ENCODE assay signal across 6 cellular contexts in genomic region chr2:240696469-240696868, GRCh38. TPM values are rescaled to one million over a fixed set of nuclear protein-coding genes. Genes with fewer than 3 reads are reported as not detected.
"Had no signal": no experiment of that assay in that cellular context is flagged by ENCODE, and none has a peak within 500 bp of the region (broad histone marks: within the 10 kb centered on the region; RNA-seq: fewer than 3 reads in every experiment).

No MANE protein-coding gene starts in this region.

RNA-seq across cellular contexts. Expression of gene AQP12A, which starts 4.8 kb away (rescaled TPM):
- total RNA-seq: GM23248, GM23338, H4, H7, H9, HFFc6 had no signal
- polyA plus RNA-seq: GM23248, GM23338 had no signal

RNA-seq across cellular contexts. Expression of gene AQP12B, which starts 13.8 kb away (rescaled TPM):
- total RNA-seq: GM23248, GM23338, H4, H7, H9, HFFc6 had no signal
- polyA plus RNA-seq: GM23248, GM23338 had no signal
